In genomic region chr7:112707655-112708054, GRCh38 we compare ENCODE assay signal across 25 cellular contexts.
A peak's percentile ranks its signal among the peaks of the same experiment; 100 is the strongest.
DNase-seq lines count a peak whose midpoint lies in the region; ATAC-seq, FAIRE-seq and TF ChIP-seq lines count a peak whose summit lies in the region.
"Had no signal": no experiment of that assay in that cellular context is flagged by ENCODE, and none has a peak within 500 bp of the region (broad histone marks: within the 10 kb centered on the region; RNA-seq: fewer than 3 reads in every experiment).

No MANE protein-coding gene starts in this region.

- H3K27me3 ChIP-seq in H7 (ENCODE audit: control insufficient read depth, insufficient read depth, low read length), result no peaks in the 10 kb centered on the region
- H3K27me3 ChIP-seq: ascending aorta, heart left ventricle, MG63, tibial artery had no signal

- DNase-seq in NCI-H1436 treated with DMSO at 0.1 percent for 48 hours (lab: John Stamatoyannopoulos, UW) (peak; percentile 21), left kidney (ENCODE audit: low read depth, low spot score) (peak; percentile 1), CD14-positive monocyte (ENCODE audit: low spot score) (no peak), NCI-H446 (lab: John Stamatoyannopoulos, UW) (no peak), H7 (no peak), frontal cortex (ENCODE audit: low spot score in 2 of 2) (no peak)
- DNase-seq: activated CD4-positive, alpha-beta T cell treated with anti-CD3 and anti-CD28 coated beads, Interleukin-2, amount 10 ng/mL, durations not matched to agents 7 days and 5 days; activated naive CD4-positive, alpha-beta T cell treated with anti-CD3 and anti-CD28 coated beads, Interleukin-2, amount 50 U/mL, for 16 hours; activated T-cell treated with anti-CD3 and anti-CD28 coated beads for 4 hours; AML-193; Calu3; cerebellar nuclear complex; heart left ventricle; IMR-90; lower lobe of right lung; MG63; right cardiac atrium; RPMI8226; stimulated activated naive CD4-positive, alpha-beta T cell; tibial artery had no signal

- no peaks in the 10 kb centered on the region for H3K36me3 Mint-ChIP-seq in CD14-positive monocyte

- FAIRE-seq in frontal cortex (lab: Jason Lieb, UNC), result no peak

- H3K4me3 Mint-ChIP-seq in CD14-positive monocyte, result no peak overlapping the region
- H3K4me3 Mint-ChIP-seq: activated CD4-positive, alpha-beta T cell treated with anti-CD3 and anti-CD28 coated beads, Interleukin-2, amount 10 ng/mL, durations not matched to agents 7 days and 5 days; endodermal cell had no signal

- H3K9me3 Mint-ChIP-seq in CD14-positive monocyte, result peaks cover 0 to 5% (median under 1%) of the 10 kb centered on the region in 7 donors
- H3K9me3 Mint-ChIP-seq: activated CD4-positive, alpha-beta T cell treated with anti-CD3 and anti-CD28 coated beads, Interleukin-2, amount 10 ng/mL, durations not matched to agents 7 days and 5 days; endodermal cell had no signal

- ATAC-seq in GM19468 (IDR thresholded peaks at IDR 0.05; ENCODE audit: extremely low read depth, unreplicated experiment) (peak; percentile 64), HG03103 (IDR thresholded peaks at IDR 0.05; ENCODE audit: low read depth, unreplicated experiment) (peak; percentile 48)
- ATAC-seq: HCT116, heart left ventricle, lower lobe of right lung, right cardiac atrium had no signal

- intact Hi-C loops in CD14-positive monocyte (cut with micrococcal nuclease), result no loop called here

- H3K27me3 Mint-ChIP-seq in CD14-positive monocyte (ENCODE audit: low read depth in 3 of 3), result peaks cover 0 to 1% (median 0%) of the 10 kb centered on the region in 3 donors
- H3K27me3 Mint-ChIP-seq: activated CD4-positive, alpha-beta T cell treated with anti-CD3 and anti-CD28 coated beads, Interleukin-2, amount 10 ng/mL, durations not matched to agents 7 days and 5 days had no signal

- no peak overlapping the region for H3K4me3 ChIP-seq in H7 (ENCODE audit: insufficient read depth, low read depth, low read length)
- H3K4me3 ChIP-seq: ascending aorta, heart left ventricle, lower lobe of right lung, MG63, tibial artery had no signal

- H3K36me3 ChIP-seq in H7 (replicated peaks; ENCODE audit: control insufficient read depth, insufficient read depth, low read length), result no peaks in the 10 kb centered on the region
- H3K36me3 ChIP-seq: ascending aorta, heart left ventricle, lower lobe of right lung, MG63, tibial artery had no signal

- H3K27ac Mint-ChIP-seq in CD14-positive monocyte, result no peak overlapping the region
- H3K27ac Mint-ChIP-seq: activated CD4-positive, alpha-beta T cell treated with anti-CD3 and anti-CD28 coated beads, Interleukin-2, amount 10 ng/mL, durations not matched to agents 7 days and 5 days; endodermal cell had no signal

- no peaks in the 10 kb centered on the region for H3K4me1 Mint-ChIP-seq in CD14-positive monocyte
- H3K4me1 Mint-ChIP-seq: activated CD4-positive, alpha-beta T cell treated with anti-CD3 and anti-CD28 coated beads, Interleukin-2, amount 10 ng/mL, durations not matched to agents 7 days and 5 days had no signal

- TF ChIP-seq CTCF in CD14-positive monocyte (IDR thresholded peaks at IDR 0.05), result no peak

Comparison
In these comparisons a context has a peak if more than half of its experiments do, and no peak if none do; other contexts are left out.
1. DNase-seq: peak in NCI-H1436 treated with DMSO at 0.1 percent for 48 hours (single experiment) and left kidney (single experiment); none in CD14-positive monocyte (single experiment), NCI-H446 (0 of 2), H7 (single experiment) and frontal cortex (0 of 2).